18 cellular contexts compared by ENCODE assay signal in genomic region chr19:4624301-4624700, GRCh38.
"Had no signal": no experiment of that assay in that cellular context is flagged by ENCODE, and none has a peak within 500 bp of the region (broad histone marks: within the 10 kb centered on the region; RNA-seq: fewer than 3 reads in every experiment).

No MANE protein-coding gene starts in this region.

- DNase-seq: activated CD4-positive, alpha-beta T cell treated with anti-CD3 and anti-CD28 coated beads for 4 hours; activated CD8-positive, alpha-beta memory T cell treated with anti-CD3 and anti-CD28 coated beads, Interleukin-2, amount 50 U/mL, for 4 hours; activated CD8-positive, alpha-beta T cell treated with anti-CD3 and anti-CD28 coated beads for 36 hours; activated naive CD4-positive, alpha-beta T cell; activated naive CD8-positive, alpha-beta T cell treated with anti-CD3 and anti-CD28 coated beads, Interleukin-2, amount 50 U/mL, for 24 hours; colonic mucosa; effector CD4-positive, alpha-beta T cell; foreskin melanocyte; left ventricle myocardium inferior; mesenchymal stem cell; pancreas; stimulated activated CD4-positive, alpha-beta T cell treated with anti-CD3 and anti-CD28 coated beads, Interleukin-15, amount 100 ng/mL, for 24 hours; stimulated activated CD4-positive, alpha-beta T cell treated with anti-CD3 and anti-CD28 coated beads, Interleukin-4, amount 100 ng/mL, for 24 hours; testis; uterus had no signal

- H3K27me3 ChIP-seq: colonic mucosa, pancreas, testis had no signal

- H3K4me1 Mint-ChIP-seq: activated naive CD8-positive, alpha-beta T cell treated with anti-CD3 and anti-CD28 coated beads, Interleukin-2, amount 50 U/mL, for 24 hours had no signal

- H3K4me1 ChIP-seq: colonic mucosa, left ventricle myocardium inferior, pancreas, testis, uterus had no signal

- H3K9me3 ChIP-seq: colonic mucosa, left ventricle myocardium inferior, pancreas, testis, uterus had no signal

- H3K4me3 ChIP-seq: colonic mucosa, left ventricle myocardium inferior, pancreas, testis, uterus had no signal

- H3K4me3 Mint-ChIP-seq: activated CD8-positive, alpha-beta T cell treated with anti-CD3 and anti-CD28 coated beads for 36 hours; activated naive CD8-positive, alpha-beta T cell treated with anti-CD3 and anti-CD28 coated beads, Interleukin-2, amount 50 U/mL, for 24 hours; activated T-helper 1 cell treated with anti-CD3 and anti-CD28 coated beads, Interleukin-12 subunit alpha, Interleukin-12 subunit beta, Interleukin-2, Interleukin-4 antibody, amounts not matched to agents 30 ng/mL and 10 ng/mL and 1 ng/mL, durations not matched to agents 14 hours and 24 hours and 36 hours; stimulated activated naive CD8-positive, alpha-beta T cell treated with anti-CD3 and anti-CD28 coated beads, Interleukin-15, Interleukin-2, amounts not matched to agents 100 ng/mL and 50 ng/mL, for 24 hours had no signal

- H3K36me3 ChIP-seq: colonic mucosa, left ventricle myocardium inferior, pancreas, uterus had no signal

- H3K9me3 Mint-ChIP-seq: activated CD8-positive, alpha-beta T cell treated with anti-CD3 and anti-CD28 coated beads for 36 hours; activated naive CD8-positive, alpha-beta T cell treated with anti-CD3 and anti-CD28 coated beads, Interleukin-2, amount 50 U/mL, for 24 hours; activated T-helper 1 cell treated with anti-CD3 and anti-CD28 coated beads, Interleukin-12 subunit alpha, Interleukin-12 subunit beta, Interleukin-2, Interleukin-4 antibody, amounts not matched to agents 30 ng/mL and 10 ng/mL and 1 ng/mL, durations not matched to agents 14 hours and 24 hours and 36 hours; stimulated activated naive CD8-positive, alpha-beta T cell treated with anti-CD3 and anti-CD28 coated beads, Interleukin-15, Interleukin-2, amounts not matched to agents 100 ng/mL and 50 ng/mL, for 24 hours had no signal

- H3K27ac Mint-ChIP-seq: activated CD8-positive, alpha-beta T cell treated with anti-CD3 and anti-CD28 coated beads for 36 hours; activated naive CD8-positive, alpha-beta T cell treated with anti-CD3 and anti-CD28 coated beads, Interleukin-2, amount 50 U/mL, for 24 hours; activated T-helper 1 cell treated with anti-CD3 and anti-CD28 coated beads, Interleukin-12 subunit alpha, Interleukin-12 subunit beta, Interleukin-2, Interleukin-4 antibody, amounts not matched to agents 30 ng/mL and 10 ng/mL and 1 ng/mL, durations not matched to agents 14 hours and 24 hours and 36 hours; stimulated activated naive CD8-positive, alpha-beta T cell treated with anti-CD3 and anti-CD28 coated beads, Interleukin-15, Interleukin-2, amounts not matched to agents 100 ng/mL and 50 ng/mL, for 24 hours had no signal

- H3K27ac ChIP-seq: colonic mucosa, left ventricle myocardium inferior, pancreas, testis, uterus, VCaP had no signal

- FAIRE-seq: pancreas had no signal

- ATAC-seq: activated CD8-positive, alpha-beta T cell treated with anti-CD3 and anti-CD28 coated beads for 36 hours; activated naive CD8-positive, alpha-beta T cell treated with anti-CD3 and anti-CD28 coated beads, Interleukin-2, amount 50 U/mL, for 24 hours; pancreas had no signal
